Comparison of ENCODE assay signal across 27 cellular contexts in the genomic region with DNA sequence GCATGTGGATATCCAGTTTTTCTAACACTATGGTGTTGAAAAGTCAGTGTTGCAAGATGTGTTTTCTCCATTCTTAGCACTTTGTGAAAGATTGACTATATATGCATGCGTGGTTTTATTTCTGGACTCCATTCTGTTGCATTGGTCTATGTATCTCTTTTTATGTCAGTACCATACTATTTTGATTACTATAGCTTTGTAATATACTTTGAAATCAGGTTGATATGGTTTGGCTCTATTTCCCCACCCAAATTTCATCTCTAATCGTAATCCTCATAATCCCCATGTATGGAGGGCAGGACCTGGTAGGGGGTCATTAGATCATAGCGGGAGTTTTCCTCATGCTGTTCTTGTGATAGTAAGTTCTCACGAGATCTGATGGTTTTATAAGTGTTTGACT.
"Had no signal": no experiment of that assay in that cellular context is flagged by ENCODE, and none has a peak within 500 bp of the region (broad histone marks: within the 10 kb centered on the region; RNA-seq: fewer than 3 reads in every experiment).

No MANE protein-coding gene starts in this region.

- H3K9me3 ChIP-seq: ovary, testis had no signal

- H3K36me3 ChIP-seq: esophagus muscularis mucosa, gastroesophageal sphincter, ovary, upper lobe of left lung had no signal

- H3K27ac ChIP-seq: dorsolateral prefrontal cortex, esophagus muscularis mucosa, foreskin keratinocyte, gastroesophageal sphincter, heart left ventricle, hepatocyte, ovary, psoas muscle, skin epidermis, spleen, testis, tibial artery, upper lobe of left lung had no signal

- DNase-seq: dorsolateral prefrontal cortex; effector CD4-positive, alpha-beta T cell; foreskin keratinocyte; heart left ventricle; kidney; natural killer cell; occipital lobe; ovary; posterior cingulate gyrus; psoas muscle; right cardiac atrium; spleen; stimulated activated CD4-positive, alpha-beta T cell treated with anti-CD3 and anti-CD28 coated beads, Interleukin-4, amount 100 ng/mL, for 4 hours; stimulated activated naive CD8-positive, alpha-beta T cell treated with anti-CD3 and anti-CD28 coated beads, Interleukin-15, Interleukin-2, amounts not matched to agents 100 U/mL and 50 U/mL, for 24 hours; substantia nigra; testis; tibial artery; upper lobe of left lung had no signal

- H2AFZ ChIP-seq: hepatocyte had no signal

- H3K4me2 ChIP-seq: hepatocyte had no signal

- H3K4me3 ChIP-seq: dorsolateral prefrontal cortex, esophagus muscularis mucosa, gastroesophageal sphincter, heart left ventricle, hepatocyte, ovary, psoas muscle, skin epidermis, spleen, testis, tibial artery, upper lobe of left lung had no signal

- H3K27me3 ChIP-seq: dorsolateral prefrontal cortex, esophagus muscularis mucosa, foreskin keratinocyte, gastroesophageal sphincter, heart left ventricle, hepatocyte, ovary, spleen, testis, tibial artery, upper lobe of left lung had no signal

- ATAC-seq: foreskin keratinocyte; gastroesophageal sphincter; heart left ventricle; left lobe of liver; natural killer cell; psoas muscle; right cardiac atrium; stimulated activated memory B cell treated with anti-CD40 and anti-IgM and Interleukin-4, amounts not matched to agents 10 μg/mL and 1 μg/mL and 100 μg/mL, for 72 hours; stimulated activated naive CD8-positive, alpha-beta T cell treated with anti-CD3 and anti-CD28 coated beads, Interleukin-15, Interleukin-2, amounts not matched to agents 100 U/mL and 50 U/mL, for 24 hours had no signal

- FAIRE-seq: colon, endothelial cell of umbilical vein, kidney, urothelium cell line had no signal
